Comparison of ENCODE assay signal across 8 cellular contexts in the genomic region with DNA sequence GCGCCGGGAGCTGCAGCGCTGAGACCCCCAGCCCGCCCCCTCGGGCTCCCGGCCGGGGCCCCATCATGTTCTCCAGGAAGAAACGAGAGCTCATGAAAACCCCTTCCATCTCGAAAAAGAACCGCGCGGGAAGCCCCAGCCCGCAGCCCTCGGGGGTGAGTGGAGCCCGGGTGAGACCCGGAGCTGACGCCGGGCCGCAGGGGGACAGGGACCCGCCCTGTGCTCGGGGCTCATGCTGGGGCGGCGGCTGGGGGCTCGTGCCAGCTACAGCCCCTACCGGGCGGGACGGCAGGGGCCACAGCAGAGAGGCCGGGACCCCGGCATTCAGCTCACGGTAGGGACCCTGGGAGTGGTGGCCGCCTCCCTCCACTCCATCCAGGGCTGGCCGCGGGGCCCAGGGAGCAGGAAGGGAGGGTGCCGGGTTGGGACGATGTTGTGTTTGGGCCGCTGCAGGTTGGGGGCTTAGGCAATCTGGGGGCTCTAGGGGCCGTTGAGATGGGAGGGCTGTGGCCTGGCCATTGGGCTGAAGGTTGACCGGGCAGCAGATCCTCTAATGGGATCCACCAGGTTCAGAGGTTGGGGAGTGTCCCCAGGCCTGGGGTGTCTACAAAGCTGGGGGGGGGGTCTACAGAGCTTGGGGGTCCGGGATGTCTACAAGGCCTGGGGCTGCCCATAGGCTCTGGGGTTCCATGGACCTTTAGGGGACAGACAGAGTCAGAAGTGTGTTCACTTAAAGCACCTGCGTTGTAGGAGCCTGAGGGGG. TPM values are rescaled to one million over a fixed set of nuclear protein-coding genes. Genes with fewer than 3 reads are reported as not detected.
A peak's percentile ranks its signal among the peaks of the same experiment; 100 is the strongest.
DNase-seq lines count a peak whose midpoint lies in the region; ATAC-seq and TF ChIP-seq lines count a peak whose summit lies in the region.

No MANE protein-coding gene starts in this region.

- H3K14ac ChIP-seq in trophoblast cell (ENCODE audit: low read length): no peak overlapping the region

- H2BK12ac ChIP-seq in trophoblast cell (ENCODE audit: low read length): peak overlapping the region; percentile 8

- peaks cover 57% of the 10 kb centered on the region for H3K4me1 Mint-ChIP-seq in dendritic cell treated with granulocyte-macrophage colony-stimulating factor and Interleukin-4, amounts not matched to agents 40 ng/mL and 50 ng/mL, for 4 days (ENCODE audit: low read depth)

- H3K79me2 ChIP-seq in trophoblast cell (ENCODE audit: control insufficient read depth, insufficient read depth, low read length, poor library complexity): no peaks in the 10 kb centered on the region

- H3K4me1 ChIP-seq in Panc1 (ENCODE audit: control insufficient read depth, insufficient read depth, low read length) (peaks cover 17% of the 10 kb centered on the region), trophoblast cell (ENCODE audit: control insufficient read depth in 1 of 2, insufficient read depth in 2 of 2, low read length in 2 of 2) (peaks cover 34 to 36% of the 10 kb centered on the region in 2 experiments)

- H3K9me3 ChIP-seq in Panc1 (ENCODE audit: control insufficient read depth, insufficient read depth, low read depth, low read length) (no peaks in the 10 kb centered on the region), trophoblast cell (ENCODE audit: insufficient read depth, low read depth, low read length) (peaks cover 10% of the 10 kb centered on the region)

- POLR2A ChIA-PET in Panc1 (lab: Charles Lee): interaction anchor here (0.7 kb wide), 1 partner anchor 78 kb away, joined by 6 read pairs; no protein-coding TSS in a partner anchor

- H3K4me2 ChIP-seq in trophoblast cell (ENCODE audit: low read length): peak overlapping the region; percentile 60

- peak overlapping the region; percentile 19 for H3K18ac ChIP-seq in trophoblast cell (ENCODE audit: low read length)

- no peak overlapping the region for H2AK5ac ChIP-seq in trophoblast cell (ENCODE audit: low read length)

- H3K4me3 Mint-ChIP-seq in dendritic cell treated with granulocyte-macrophage colony-stimulating factor and Interleukin-4, amounts not matched to agents 40 ng/mL and 50 ng/mL, for 4 days: peak overlapping the region; percentile 97

- H3K23ac ChIP-seq in trophoblast cell (ENCODE audit: low read length): no peak overlapping the region

- peak overlapping the region; percentile 59 for H4K91ac ChIP-seq in trophoblast cell (ENCODE audit: low read depth, low read length)

- WGBS in trophoblast cell (ENCODE audit: extremely low coverage, insufficient coverage, insufficient read length): no CpG with 5 or more reads among the region's 40 CpGs

- BruUV-seq in Panc1 (replicated peaks; lab: Mats Ljungman, UMichigan): no TSS peak

- peak overlapping the region; percentile 91 for H3K27ac Mint-ChIP-seq in dendritic cell treated with granulocyte-macrophage colony-stimulating factor and Interleukin-4, amounts not matched to agents 40 ng/mL and 50 ng/mL, for 4 days

- H3K4me3 ChIP-seq in Panc1 (ENCODE audit: low read depth in 2 of 2, low read length in 2 of 2): peak overlapping the region; percentile 45 to 59
- no peak overlapping the region for H3K4me3 ChIP-seq in trophoblast cell (ENCODE audit: low read depth, low read length)

- H3K27me3 ChIP-seq in Panc1 (ENCODE audit: control insufficient read depth, insufficient read depth, low read length) (no peaks in the 10 kb centered on the region), trophoblast cell (ENCODE audit: insufficient read depth, low read length) (peaks cover 11% of the 10 kb centered on the region)

- H4K12ac ChIP-seq in trophoblast cell (ENCODE audit: low read depth, low read length): peak overlapping the region; percentile 26

- ATAC-seq in Panc1 (peak; percentile 7; the same call in 1 of the 2 replicates), GM19452 (IDR thresholded peaks at IDR 0.05; ENCODE audit: unreplicated experiment) (no peak)

- H3K36me3 Mint-ChIP-seq in dendritic cell treated with granulocyte-macrophage colony-stimulating factor and Interleukin-4, amounts not matched to agents 40 ng/mL and 50 ng/mL, for 4 days (ENCODE audit: low read depth): peaks cover 58% of the 10 kb centered on the region

- H3K9ac ChIP-seq in trophoblast cell (ENCODE audit: low read length): no peak overlapping the region

- CTCF ChIA-PET in Panc1 (lab: Charles Lee): no interaction called here

- no peaks in the 10 kb centered on the region for H3K9me3 Mint-ChIP-seq in dendritic cell treated with granulocyte-macrophage colony-stimulating factor and Interleukin-4, amounts not matched to agents 40 ng/mL and 50 ng/mL, for 4 days

- H3K27ac ChIP-seq in Panc1 (ENCODE audit: low read length) (peak overlapping the region; percentile 57), trophoblast cell (ENCODE audit: low read depth, low read length) (no peak overlapping the region)

- H2AFZ ChIP-seq in trophoblast cell (ENCODE audit: insufficient read depth, low read length, poor library complexity): peak overlapping the region; percentile 39

- TF ChIP-seq CTCF in Panc1 (IDR thresholded peaks at IDR 0.05): no peak

- peak overlapping the region; percentile 51 for H4K8ac ChIP-seq in trophoblast cell (ENCODE audit: low read depth, low read length)

- H3K27me3 Mint-ChIP-seq in dendritic cell treated with granulocyte-macrophage colony-stimulating factor and Interleukin-4, amounts not matched to agents 40 ng/mL and 50 ng/mL, for 4 days: peaks cover 4% of the 10 kb centered on the region

- intact Hi-C loops in Panc1 (cut with micrococcal nuclease; ENCODE audit: unreplicated experiment): no loop called here
- intact Hi-C loops in dendritic cell treated with granulocyte-macrophage colony-stimulating factor and Interleukin-4, amounts not matched to agents 40 ng/mL and 50 ng/mL, for 4 days (cut with micrococcal nuclease): loop anchor here (2.0 to 5.0 kb wide), 3 partner anchors 29 to 45 kb away; a partner anchor contains a TSS

- no peak overlapping the region for H2BK5ac ChIP-seq in trophoblast cell (ENCODE audit: low read depth, low read length, poor library complexity)

- in situ Hi-C loops in Panc1 (cut with HindIII; ENCODE audit: low pct_unique_long_range_greater_than_20kb, low sequenced_read_pairs): no loop called here

- H3K4ac ChIP-seq in trophoblast cell (ENCODE audit: low read depth, low read length): no peak overlapping the region

- peak overlapping the region; percentile 68 for H2BK120ac ChIP-seq in trophoblast cell (ENCODE audit: insufficient read depth, low read length, poor library complexity)

- H3K79me1 ChIP-seq in trophoblast cell (ENCODE audit: low read length): peaks cover 18% of the 10 kb centered on the region

- DNase-seq in activated T-cell treated with anti-CD3 and anti-CD28 coated beads for 1 hour (ENCODE audit: low read depth) (peak; percentile 55), Panc1 (ENCODE audit: low read depth, low spot score) (no peak), trophoblast cell (peak; percentile 45 to 60), NCI-H82 treated with DMSO at 0.1 percent for 48 hours (lab: John Stamatoyannopoulos, UW; ENCODE audit: unreplicated experiment) (no peak), NCI-H1694 treated with DMSO at 0.1 percent for 48 hours (lab: John Stamatoyannopoulos, UW) (no peak)
- DNase-seq in activated T-cell treated with anti-CD3 and anti-CD28 coated beads, Interleukin-2, amount 50 U/mL, for 48 hours: no peak

- H3K36me3 ChIP-seq in Panc1 (ENCODE audit: control insufficient read depth, insufficient read depth, low read length): no peaks in the 10 kb centered on the region; the same call in 1 of the 2 replicates
- H3K36me3 ChIP-seq in trophoblast cell (ENCODE audit: control insufficient read depth in 1 of 2, insufficient read depth in 2 of 2, low read length in 2 of 2): no peaks in the 10 kb centered on the region

RNA-seq across cellular contexts. Expression of a gene that starts 0.6 kb away (rescaled TPM):
- 27.8 TPM for total RNA-seq in Panc1 (2021; ENCODE audit: unreplicated experiment)
- 34.5 TPM for polyA plus RNA-seq in Panc1 (2012; ENCODE audit: insufficient read length)
- 13.6 and 14.5 TPM in 2 replicates for polyA plus RNA-seq in trophoblast cell (2013)

RNA-seq across cellular contexts. Expression of a gene that starts 27.6 kb away (rescaled TPM):
- 47.5 TPM for total RNA-seq in Panc1 (2021; ENCODE audit: unreplicated experiment)
- 52.0 TPM for polyA plus RNA-seq in Panc1 (2012; ENCODE audit: insufficient read length)
- 26.8 and 27.6 TPM in 2 replicates for polyA plus RNA-seq in trophoblast cell (2013)

RNA-seq across cellular contexts. Expression of a gene that starts 27.7 kb away (rescaled TPM):
- 279 TPM for total RNA-seq in Panc1 (2021; ENCODE audit: unreplicated experiment)
- polyA plus RNA-seq in Panc1 (2012; ENCODE audit: insufficient read length): 538 TPM
- 192 and 197 TPM in 2 replicates for polyA plus RNA-seq in trophoblast cell (2013)

RNA-seq across cellular contexts. Expression of a gene that starts 36.3 kb away (rescaled TPM):
- total RNA-seq in Panc1 (2021; ENCODE audit: unreplicated experiment): 577 TPM
- 1,363 TPM for polyA plus RNA-seq in Panc1 (2012; ENCODE audit: insufficient read length)
- 795 and 804 TPM in 2 replicates for polyA plus RNA-seq in trophoblast cell (2013)

RNA-seq across cellular contexts. Expression of a gene that starts 41.1 kb away (rescaled TPM):
- total RNA-seq in Panc1 (2021; ENCODE audit: unreplicated experiment): 203 TPM
- 201 TPM for polyA plus RNA-seq in Panc1 (2012; ENCODE audit: insufficient read length)
- 349 and 351 TPM in 2 replicates for polyA plus RNA-seq in trophoblast cell (2013)

Comparison
In these comparisons a context has a peak if more than half of its experiments do, and no peak if none do; other contexts are left out.
1. DNase-seq: peak in activated T-cell treated with anti-CD3 and anti-CD28 coated beads for 1 hour (single experiment) and trophoblast cell (2 of 2); none in activated T-cell treated with anti-CD3 and anti-CD28 coated beads, Interleukin-2, amount 50 U/mL, for 48 hours (0 of 2), Panc1 (single experiment), NCI-H82 treated with DMSO at 0.1 percent for 48 hours (single experiment) and NCI-H1694 treated with DMSO at 0.1 percent for 48 hours (single experiment).